In the genomic region with DNA sequence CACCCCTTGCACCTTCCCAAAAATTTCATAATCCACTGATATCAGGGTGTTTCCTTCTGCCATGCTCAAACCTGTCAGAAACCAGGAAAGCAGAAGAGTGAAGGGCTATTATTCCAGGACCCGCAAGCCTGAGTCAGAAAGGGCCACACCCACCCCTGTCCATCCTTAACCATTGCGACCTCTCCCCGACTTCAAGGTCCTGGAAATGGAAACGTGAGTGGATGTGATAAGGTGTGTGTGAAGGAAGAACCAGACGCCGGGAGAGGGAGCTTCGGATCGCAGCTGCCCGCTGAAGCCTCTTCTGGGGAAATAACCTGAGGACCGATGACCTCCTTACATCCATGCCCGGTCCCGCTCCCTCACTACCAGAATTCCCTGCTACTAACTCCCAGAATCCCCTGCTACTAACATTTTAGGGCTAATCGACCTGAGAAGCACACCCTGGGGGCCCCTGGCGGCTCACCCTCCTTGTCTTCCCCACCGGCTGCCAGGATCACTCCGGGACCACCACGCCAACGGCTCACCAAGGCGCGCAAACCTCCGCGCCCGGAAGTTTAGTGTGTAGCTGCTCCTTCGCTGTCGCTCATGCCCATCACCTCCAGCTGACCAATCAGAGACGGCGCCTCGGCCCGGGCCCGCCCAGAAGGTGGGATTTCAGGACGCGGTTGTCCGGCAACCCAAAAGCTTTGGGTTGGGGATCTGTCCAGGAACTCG, we compare ENCODE assay signal across 8 cellular contexts. TPM values are rescaled to one million over a fixed set of nuclear protein-coding genes. Genes with fewer than 3 reads are reported as not detected.
DNase-seq lines count a peak whose midpoint lies in the region; ATAC-seq and TF ChIP-seq lines count a peak whose summit lies in the region.

ACYP1 (minus strand) TSS at position 534 of the 714 bp plus-strand sequence; CDS start at position 63, 471 bp downstream.

- peaks cover 7% of the 10 kb centered on the region; the same call in 1 of the 2 replicates for H3F3A ChIP-seq in SU-DHL-6 (ENCODE audit: insufficient read depth)

- WGBS in tibial nerve, 2 donors: 0% methylated on average over 29 to 34 of the region's 34 CpGs

- TF ChIP-seq CTCF in GM12875 (IDR thresholded peaks at IDR 0.05; ENCODE audit: borderline replicate concordance, insufficient read depth, low read depth, low read length) (no peak), SU-DHL-6 (IDR thresholded peaks at IDR 0.05; ENCODE audit: insufficient read depth, low read length, poor library complexity, severe bottlenecking) (no peak), parathyroid adenoma (IDR thresholded peaks at IDR 0.05) (no peak), tibial nerve (IDR thresholded peaks at IDR 0.05) (no peak)

- intact Hi-C loops in head of caudate nucleus (cut with DNase I): loop anchor here (10.0 kb wide), 1 partner anchor 59 kb away; the partner anchor contains the start of gene EIF2B2

- peaks cover 3% of the 10 kb centered on the region for H3K4me1 ChIP-seq in parathyroid adenoma
- peaks cover 0 to 36% (median 22%) of the 10 kb centered on the region in 4 donors for H3K4me1 ChIP-seq in tibial nerve

- H3K27me3 Mint-ChIP-seq in activated naive CD8-positive, alpha-beta T cell treated with anti-CD3 and anti-CD28 coated beads, Interleukin-2, amount 10 ng/mL, durations not matched to agents 7 days and 5 days: no peaks in the 10 kb centered on the region

- H3K27ac ChIP-seq in SU-DHL-6 (ENCODE audit: low read depth, low read length) (peak within 1 kb of the TSS; percentile 60), parathyroid adenoma (peak within 1 kb of the TSS; percentile 58), tibial nerve (peak within 1 kb of the TSS; percentile 25 to 85 (median 82))

- H3K4me3 ChIP-seq in GM12875 (ENCODE audit: low read depth, low read length): peak within 1 kb of the TSS; percentile 81
- peak within 1 kb of the TSS; percentile 85 for H3K4me3 ChIP-seq in SU-DHL-6 (ENCODE audit: insufficient read depth, low read length, poor library complexity, severe bottlenecking)
- H3K4me3 ChIP-seq in parathyroid adenoma (ENCODE audit: low read depth, low read length): peak within 1 kb of the TSS; percentile 69
- peak within 1 kb of the TSS; percentile 54 to 90 (median 65) for H3K4me3 ChIP-seq in tibial nerve

- H3K79me2 ChIP-seq in SU-DHL-6 (ENCODE audit: insufficient read depth, low read length) (peaks cover 37% of the 10 kb centered on the region), parathyroid adenoma (peaks cover 7% of the 10 kb centered on the region)

- peak in 1 of 2 donors; percentile 29 for TF ChIP-seq POLR2A in tibial nerve (IDR thresholded peaks at IDR 0.05)

- H2AFZ ChIP-seq in SU-DHL-6 (ENCODE audit: low read depth, low read length, severe bottlenecking) (peak within 1 kb of the TSS; percentile 62), parathyroid adenoma (peak within 1 kb of the TSS; percentile 82)

- H3K36me3 ChIP-seq in SU-DHL-6 (ENCODE audit: low read length): peaks cover 20% of the 10 kb centered on the region
- H3K36me3 ChIP-seq in parathyroid adenoma (ENCODE audit: control insufficient read depth, insufficient read depth, low read length): no peaks in the 10 kb centered on the region
- peaks cover 0 to 10% (median 0%) of the 10 kb centered on the region in 3 donors for H3K36me3 ChIP-seq in tibial nerve

- peak; percentile 94 to 97 (median 97) for DNase-seq in NCI-H1417 (lab: John Stamatoyannopoulos, UW)
- peak; percentile 93 for DNase-seq in activated naive CD8-positive, alpha-beta T cell treated with anti-CD3 and anti-CD28 coated beads, Interleukin-2, amount 10 ng/mL, durations not matched to agents 7 days and 5 days
- peak; percentile 88 to 97 (median 94) for DNase-seq in head of caudate nucleus
- peak; percentile 86 to 94 for DNase-seq in tibial nerve (ENCODE audit: low spot score in 2 of 2)

- no peaks in the 10 kb centered on the region for H3K9me3 ChIP-seq in SU-DHL-6 (ENCODE audit: insufficient read depth, low read length)
- H3K9me3 ChIP-seq in parathyroid adenoma (ENCODE audit: control insufficient read depth, low read length): no peaks in the 10 kb centered on the region
- no peaks in the 10 kb centered on the region for H3K9me3 ChIP-seq in tibial nerve

- H3K27me3 ChIP-seq in SU-DHL-6 (ENCODE audit: low read length): no peaks in the 10 kb centered on the region
- no peaks in the 10 kb centered on the region for H3K27me3 ChIP-seq in parathyroid adenoma (ENCODE audit: control insufficient read depth, insufficient read depth, low read length)
- no peaks in the 10 kb centered on the region for H3K27me3 ChIP-seq in tibial nerve

- POLR2A ChIA-PET in activated naive CD8-positive, alpha-beta T cell treated with anti-CD3 and anti-CD28 coated beads, Interleukin-2, amount 10 ng/mL, durations not matched to agents 7 days and 5 days (lab: Charles Lee): interaction anchor here (0.6 to 2.7 kb wide), 10 partner anchors 9 to 1114 kb away, joined by 3 to 17 read pairs (median 3); partner anchors contain the start of genes COQ6, EIF2B2, FAM161B and MLH3

- H4K20me1 ChIP-seq in SU-DHL-6 (ENCODE audit: low read depth, low read length): no peaks in the 10 kb centered on the region

- peaks cover 29% of the 10 kb centered on the region for H3K4me1 Mint-ChIP-seq in activated naive CD8-positive, alpha-beta T cell treated with anti-CD3 and anti-CD28 coated beads, Interleukin-2, amount 10 ng/mL, durations not matched to agents 7 days and 5 days

- H3K27ac Mint-ChIP-seq in activated naive CD8-positive, alpha-beta T cell treated with anti-CD3 and anti-CD28 coated beads, Interleukin-2, amount 10 ng/mL, durations not matched to agents 7 days and 5 days: peak within 1 kb of the TSS; percentile 94

- peak within 1 kb of the TSS; percentile 98 for H3K4me3 Mint-ChIP-seq in activated naive CD8-positive, alpha-beta T cell treated with anti-CD3 and anti-CD28 coated beads, Interleukin-2, amount 10 ng/mL, durations not matched to agents 7 days and 5 days

- H3K9me2 ChIP-seq in SU-DHL-6 (replicated peaks; ENCODE audit: insufficient read depth, low read length): no peaks in the 10 kb centered on the region

- peak within 1 kb of the TSS; percentile 64 for H3K4me2 ChIP-seq in SU-DHL-6 (ENCODE audit: low read depth, low read length, poor library complexity, severe bottlenecking)
- H3K4me2 ChIP-seq in parathyroid adenoma (ENCODE audit: low read length): peak within 1 kb of the TSS; percentile 91

- peak; percentile 96 for ATAC-seq in HG02763 (IDR thresholded peaks at IDR 0.05; ENCODE audit: unreplicated experiment)
- peak; percentile 99 for ATAC-seq in activated naive CD8-positive, alpha-beta T cell treated with anti-CD3 and anti-CD28 coated beads, Interleukin-2, amount 10 ng/mL, durations not matched to agents 7 days and 5 days (ENCODE audit: low read depth)

- H3K36me3 Mint-ChIP-seq in activated naive CD8-positive, alpha-beta T cell treated with anti-CD3 and anti-CD28 coated beads, Interleukin-2, amount 10 ng/mL, durations not matched to agents 7 days and 5 days: peaks cover 25% of the 10 kb centered on the region

- peak within 1 kb of the TSS; percentile 87 for H3K9ac ChIP-seq in SU-DHL-6 (ENCODE audit: low read length)
- H3K9ac ChIP-seq in parathyroid adenoma: no peak within 1 kb of the TSS

- H3K9me3 Mint-ChIP-seq in activated naive CD8-positive, alpha-beta T cell treated with anti-CD3 and anti-CD28 coated beads, Interleukin-2, amount 10 ng/mL, durations not matched to agents 7 days and 5 days: peaks cover 2% of the 10 kb centered on the region

- peak in 1 of 2 donors; percentile 62 for TF ChIP-seq EP300 in tibial nerve (IDR thresholded peaks at IDR 0.05)

RNA-seq across cellular contexts. Expression of gene ACYP1, which starts in this region (rescaled TPM):
- 10 to 100 TPM; 50.7 to 54.7 TPM for total RNA-seq in activated naive CD8-positive, alpha-beta T cell treated with anti-CD3 and anti-CD28 coated beads, Interleukin-2, amount 10 ng/mL, durations not matched to agents 7 days and 5 days
- 10 to 100 TPM in 2 of 4 donors, 1 to 10 TPM in 2; 4.2 to 24.3 (median 9.9) TPM for total RNA-seq in tibial nerve

Comparison
In these comparisons a context has a peak if more than half of its experiments do, and no peak if none do; other contexts are left out.
1. Peak in every context shown above with its lines: DNase-seq, ATAC-seq, H3K4me3 ChIP-seq and H3K27ac ChIP-seq.